ENCODE assay signal across 30 cellular contexts in the genomic region with DNA sequence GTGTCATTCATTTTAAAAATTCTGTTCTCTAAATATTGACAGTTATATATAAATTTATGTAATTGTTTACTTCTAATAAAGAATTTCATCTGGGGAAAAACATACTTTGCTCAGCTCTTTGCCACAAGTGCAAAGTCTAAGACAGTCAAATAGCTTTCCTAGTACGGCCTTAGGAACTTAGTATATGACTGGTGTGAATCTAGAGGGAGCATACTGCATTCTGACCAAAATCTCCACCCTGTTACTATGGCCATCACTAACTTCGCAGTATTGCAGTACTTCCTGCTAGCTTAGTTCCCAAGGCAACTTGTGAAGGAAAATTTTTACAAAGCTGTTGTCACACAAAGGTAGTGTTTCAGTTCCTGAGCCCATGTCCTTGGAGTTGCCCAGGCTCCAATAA.
"Had no signal": no experiment of that assay in that cellular context is flagged by ENCODE, and none has a peak within 500 bp of the region (broad histone marks: within the 10 kb centered on the region; RNA-seq: fewer than 3 reads in every experiment).

No MANE protein-coding gene starts in this region.

- H3K4me3 ChIP-seq: ascending aorta, cardiac muscle cell, SJCRH30, SK-N-MC had no signal

- ATAC-seq: activated CD8-positive, alpha-beta T cell treated with anti-CD3 and anti-CD28 coated beads, Interleukin-2, amount 10 ng/mL, durations not matched to agents 7 days and 5 days; Panc1 had no signal

- H3K27me3 ChIP-seq: ascending aorta, cardiac muscle cell had no signal

- DNase-seq: activated CD4-positive, alpha-beta T cell treated with anti-CD3 and anti-CD28 coated beads for 1 hour; activated CD4-positive, alpha-beta T cell treated with anti-CD3 and anti-CD28 coated beads, Interleukin-2, amount 10 ng/mL, durations not matched to agents 24 days and 14 days; activated CD4-positive, alpha-beta T cell treated with anti-CD3 and anti-CD28 coated beads, Interleukin-2, amount 50 U/mL, for 4 hours; activated CD4-positive, CD25-positive, alpha-beta regulatory T cell; activated CD8-positive, alpha-beta T cell treated with anti-CD3 and anti-CD28 coated beads, Interleukin-2, amount 10 ng/mL, durations not matched to agents 7 days and 5 days; activated gamma-delta T cell; activated naive CD4-positive, alpha-beta T cell treated with Interleukin-2 at 50 U/mL for 16 hours; activated naive CD8-positive, alpha-beta T cell treated with anti-CD3 and anti-CD28 coated beads, Interleukin-2, amount 10 ng/mL, durations not matched to agents 7 days and 5 days; activated T-cell treated with anti-CD3 and anti-CD28 coated beads, Interleukin-2, amount 50 U/mL, for 24 hours; amygdala; MM.1S; MV-4-11; NCI-H1092; NCI-H1417; NCI-H146; NCI-H187; NCI-H2029 treated with DMSO at 0.1 percent for 48 hours; NCI-H2107; NCI-H2171; NCI-H446; NCI-H510A treated with DMSO at 0.1 percent for 48 hours; NCI-H526 treated with DMSO at 0.1 percent for 48 hours; SHP77; SJCRH30; T1000; WERI-Rb-1 had no signal

- H3K9me3 ChIP-seq: ascending aorta, SJCRH30 had no signal

- H3K36me3 ChIP-seq: ascending aorta, cardiac muscle cell, SJCRH30, WERI-Rb-1 had no signal

- H3K27ac ChIP-seq: ascending aorta, cardiac muscle cell, SJCRH30, SK-N-MC, WERI-Rb-1 had no signal

- H3K4me1 ChIP-seq: SJCRH30 had no signal
